In the genomic region with DNA sequence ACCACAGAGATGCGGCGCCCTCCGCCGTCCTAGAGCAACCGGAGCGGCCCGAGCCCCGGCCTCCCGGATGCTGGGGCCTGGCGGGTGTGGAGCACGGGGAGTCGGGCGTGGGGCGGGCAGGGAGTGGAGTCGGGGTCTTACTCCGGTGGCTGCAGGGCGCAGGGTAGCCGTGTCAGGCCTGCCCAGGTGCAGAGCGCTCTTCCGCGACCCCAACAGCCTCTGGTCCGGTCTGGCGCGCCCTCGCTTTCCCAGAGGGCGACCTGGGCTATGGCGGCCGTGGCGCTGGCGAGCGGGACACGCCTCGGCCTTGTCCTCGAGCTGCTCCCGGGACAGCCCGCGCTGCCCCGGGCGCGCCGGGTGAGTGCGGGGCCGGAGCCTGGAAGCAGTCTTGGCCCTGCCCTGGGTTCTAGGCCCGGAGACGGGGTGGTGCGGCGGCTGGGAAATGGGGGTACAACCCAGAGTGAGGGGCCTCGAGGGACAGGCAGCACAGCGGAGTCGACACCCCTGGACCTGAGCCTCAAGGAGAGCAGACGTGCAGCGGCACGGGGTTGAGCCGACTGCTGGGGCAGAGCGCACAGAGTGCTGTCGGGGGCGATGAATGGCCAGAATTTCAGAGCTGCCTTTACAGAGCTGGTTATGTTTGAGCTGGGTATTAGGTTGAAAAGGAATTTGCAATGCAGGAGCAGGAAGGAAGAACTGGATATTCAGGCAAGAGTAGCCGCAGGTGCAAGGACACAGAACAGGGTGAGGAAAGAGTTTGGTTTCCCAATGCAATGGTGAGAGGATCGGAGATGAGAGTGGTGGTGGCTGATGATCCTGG, we compare ENCODE assay signal across 8 cellular contexts. TPM values are rescaled to one million over a fixed set of nuclear protein-coding genes. Genes with fewer than 3 reads are reported as not detected.
DNase-seq lines count a peak whose midpoint lies in the region; ATAC-seq and TF ChIP-seq lines count a peak whose summit lies in the region.

A gene (plus strand): TSS at position 58 of the 820 bp plus-strand sequence. CDS start 1,973 bp downstream, outside the sequence.

- no peak within 1 kb of the TSS for H2BK12ac ChIP-seq in trophoblast cell (ENCODE audit: low read length)

- no peak within 1 kb of the TSS for H4K91ac ChIP-seq in trophoblast cell (ENCODE audit: low read depth, low read length)

- no peak within 1 kb of the TSS for H2AK5ac ChIP-seq in trophoblast cell (ENCODE audit: low read length)

- no peak within 1 kb of the TSS for H3K27ac ChIP-seq in trophoblast cell (ENCODE audit: low read depth, low read length)

- H3K79me1 ChIP-seq in trophoblast cell (ENCODE audit: low read length) = no peaks in the 10 kb centered on the region

- no peak within 1 kb of the TSS for H3K4me2 ChIP-seq in trophoblast cell (ENCODE audit: low read length)

- WGBS in trophoblast cell (ENCODE audit: extremely low coverage, insufficient coverage, insufficient read length) = no CpG with 5 or more reads among the region's 59 CpGs

- H3K4me3 ChIP-seq in HFF-Myc (replicated peaks; ENCODE audit: low read depth, low read length) (peak within 1 kb of the TSS; percentile 32), fibroblast of the aortic adventitia (ENCODE audit: low read depth, low read length) (peak within 1 kb of the TSS; percentile 49), trophoblast cell (ENCODE audit: low read depth, low read length) (no peak within 1 kb of the TSS)

- no peak within 1 kb of the TSS for H4K12ac ChIP-seq in trophoblast cell (ENCODE audit: low read depth, low read length)

- H3K79me2 ChIP-seq in trophoblast cell (ENCODE audit: control insufficient read depth, insufficient read depth, low read length, poor library complexity) = no peaks in the 10 kb centered on the region

- H3K14ac ChIP-seq in trophoblast cell (ENCODE audit: low read length) = no peak within 1 kb of the TSS

- DNase-seq in HFF-Myc (ENCODE audit: extremely low read depth, low read depth) (no peak), fibroblast of the aortic adventitia (ENCODE audit: low read depth) (no peak), trophoblast cell (peak; percentile 7 to 38), DMS79 treated with DMSO at 0.1 percent for 48 hours (lab: John Stamatoyannopoulos, UW) (no peak), GM10266 (ENCODE audit: extremely low spot score) (no peak)
- DNase-seq in activated CD8-positive, alpha-beta memory T cell treated with anti-CD3 and anti-CD28 coated beads, Interleukin-2, amount 50 U/mL, for 4 hours = peak; percentile 31

- H3K4ac ChIP-seq in trophoblast cell (ENCODE audit: low read depth, low read length) = no peak within 1 kb of the TSS

- no peak within 1 kb of the TSS for H4K8ac ChIP-seq in trophoblast cell (ENCODE audit: low read depth, low read length)

- H3K36me3 ChIP-seq in trophoblast cell (ENCODE audit: control insufficient read depth in 1 of 2, insufficient read depth in 2 of 2, low read length in 2 of 2) = no peaks in the 10 kb centered on the region

- H2BK5ac ChIP-seq in trophoblast cell (ENCODE audit: low read depth, low read length, poor library complexity) = no peak within 1 kb of the TSS

- H2BK120ac ChIP-seq in trophoblast cell (ENCODE audit: insufficient read depth, low read length, poor library complexity) = no peak within 1 kb of the TSS

- H3K23ac ChIP-seq in trophoblast cell (ENCODE audit: low read length) = no peak within 1 kb of the TSS

- H3K27me3 ChIP-seq in trophoblast cell (ENCODE audit: insufficient read depth, low read length) = no peaks in the 10 kb centered on the region

- TF ChIP-seq CTCF in HFF-Myc (IDR thresholded peaks at IDR 0.05; ENCODE audit: low read depth, low read length, missing control alignments) (no peak), fibroblast of the aortic adventitia (IDR thresholded peaks at IDR 0.05; ENCODE audit: insufficient read depth, low read length) (no peak), GM10266 (IDR thresholded peaks at IDR 0.05; ENCODE audit: control insufficient read depth, insufficient read depth, low read depth, missing control alignments) (no peak)

- ATAC-seq in GM21367 (IDR thresholded peaks at IDR 0.05; ENCODE audit: unreplicated experiment) (no peak), GM21528 (IDR thresholded peaks at IDR 0.05; ENCODE audit: low FRiP score, unreplicated experiment) (no peak)

- no peak within 1 kb of the TSS for H3K9ac ChIP-seq in trophoblast cell (ENCODE audit: low read length)

- H3K4me1 ChIP-seq in trophoblast cell (ENCODE audit: control insufficient read depth in 1 of 2, insufficient read depth in 2 of 2, low read length in 2 of 2) = peaks cover 0 to 2% of the 10 kb centered on the region in 2 experiments

- H3K9me3 ChIP-seq in trophoblast cell (ENCODE audit: insufficient read depth, low read depth, low read length) = peaks cover 5% of the 10 kb centered on the region

- H2AFZ ChIP-seq in trophoblast cell (ENCODE audit: insufficient read depth, low read length, poor library complexity) = no peak within 1 kb of the TSS

- no peak within 1 kb of the TSS for H3K18ac ChIP-seq in trophoblast cell (ENCODE audit: low read length)

RNA-seq across cellular contexts. Expression of the gene that starts here (rescaled TPM):
- 0.74 and 2.6 TPM in 2 replicates for total RNA-seq in fibroblast of the aortic adventitia (ENCODE audit: low replicate concordance)
- 1.9 and 2.2 TPM in 2 replicates for polyA plus RNA-seq in trophoblast cell (2013)

Comparison
In these comparisons a context has a peak if more than half of its experiments do, and no peak if none do; other contexts are left out.
1. DNase-seq: peak in activated CD8-positive, alpha-beta memory T cell treated with anti-CD3 and anti-CD28 coated beads, Interleukin-2, amount 50 U/mL, for 4 hours (single experiment) and trophoblast cell (2 of 2); none in HFF-Myc (single experiment), fibroblast of the aortic adventitia (single experiment), DMS79 treated with DMSO at 0.1 percent for 48 hours (single experiment) and GM10266 (single experiment).